In genomic region chr3:186540444-186541226, GRCh38 we compare ENCODE assay signal across 8 cellular contexts. TPM values are rescaled to one million over a fixed set of nuclear protein-coding genes. Genes with fewer than 3 reads are reported as not detected.
DNase-seq lines count a peak whose midpoint lies in the region; ATAC-seq and TF ChIP-seq lines count a peak whose summit lies in the region.

No MANE protein-coding gene starts in this region.

- H3K4me3 Mint-ChIP-seq in endodermal cell, result no peak overlapping the region

- peaks cover 37% of the 10 kb centered on the region for H3K4me1 ChIP-seq in BE2C
- H3K4me1 ChIP-seq in endodermal cell (ENCODE audit: control insufficient read depth, insufficient read depth, low read length), result peaks cover 2% of the 10 kb centered on the region
- H3K4me1 ChIP-seq in mucosa of descending colon (ENCODE audit: low read depth), result no peaks in the 10 kb centered on the region

- H3K4me3 ChIP-seq in BE2C (ENCODE audit: low read depth, low read length) (peak overlapping the region; percentile 32), endodermal cell (ENCODE audit: low read length) (no peak overlapping the region), mucosa of descending colon (no peak overlapping the region)

- intact Hi-C loops in mucosa of descending colon (cut with DNase I, micrococcal nuclease), result loop anchor here (5.0 to 10.0 kb wide), 4 partner anchors 278 to 558 kb away; no protein-coding TSS in a partner anchor

- H3K27ac Mint-ChIP-seq in endodermal cell, result no peak overlapping the region

- H3K9me3 ChIP-seq in BE2C, result no peaks in the 10 kb centered on the region
- no peaks in the 10 kb centered on the region for H3K9me3 ChIP-seq in endodermal cell (ENCODE audit: control insufficient read depth, low read length)
- no peaks in the 10 kb centered on the region for H3K9me3 ChIP-seq in mucosa of descending colon

- WGBS in endodermal cell (ENCODE audit: insufficient coverage in 1 of 2, insufficient read length in 1 of 2), 2 experiments, result 5 to 13% methylated on average over 8 of the region's 9 CpGs

- peaks cover 2% of the 10 kb centered on the region; the same call in 1 of the 2 replicates for H3K36me3 ChIP-seq in BE2C
- H3K36me3 ChIP-seq in endodermal cell (ENCODE audit: control insufficient read depth, insufficient read depth, low read length), result no peaks in the 10 kb centered on the region
- H3K36me3 ChIP-seq in mucosa of descending colon (ENCODE audit: low read depth), result no peaks in the 10 kb centered on the region

- H3K27ac ChIP-seq in endodermal cell (ENCODE audit: low read depth, low read length), result no peak overlapping the region

- H3K27me3 ChIP-seq in BE2C (no peaks in the 10 kb centered on the region), endodermal cell (ENCODE audit: control insufficient read depth, insufficient read depth, low read length, poor library complexity, severe bottlenecking) (no peaks in the 10 kb centered on the region)

- ATAC-seq in GM19351 (IDR thresholded peaks at IDR 0.05; ENCODE audit: unreplicated experiment) (peak; percentile 68), mucosa of descending colon (peak; percentile 96)

- H3K36me3 Mint-ChIP-seq in endodermal cell (ENCODE audit: low read depth), result no peaks in the 10 kb centered on the region

- peaks cover 3% of the 10 kb centered on the region for H3K4me1 Mint-ChIP-seq in endodermal cell

- no peaks in the 10 kb centered on the region for H3K9me3 Mint-ChIP-seq in endodermal cell

- TF ChIP-seq CTCF in BE2C (IDR thresholded peaks at IDR 0.05; ENCODE audit: low read depth, low read length), result peak; percentile 75
- TF ChIP-seq CTCF in endodermal cell (conservative IDR thresholded peaks at IDR 0.05), result peak; percentile 90
- TF ChIP-seq CTCF in mucosa of descending colon (IDR thresholded peaks at IDR 0.05), result peak; percentile 24

- peak; percentile 75 for DNase-seq in BE2C
- peak; percentile 58 for DNase-seq in HS-5 (ENCODE audit: low read depth)
- peak; percentile 79 for DNase-seq in NOMO-1 treated with DMSO at 0.1 percent for 48 hours (lab: John Stamatoyannopoulos, UW; ENCODE audit: unreplicated experiment)
- peak; percentile 44 to 58 (median 51) for DNase-seq in activated CD8-positive, alpha-beta memory T cell treated with anti-CD3 and anti-CD28 coated beads for 48 hours (ENCODE audit: low read depth in 2 of 3, low spot score in 2 of 3)
- DNase-seq in endodermal cell, result peak; percentile 91
- peak in 2 of 3 donors; percentile 49 to 93 for DNase-seq in mucosa of descending colon
- DNase-seq in stimulated activated CD8-positive, alpha-beta memory T cell treated with anti-CD3 and anti-CD28 coated beads, Interleukin-4, amount 100 ng/mL, for 4 hours (ENCODE audit: low read depth in 2 of 2, low spot score in 1 of 2), result peak; percentile 67 to 73

- H3K9ac ChIP-seq in endodermal cell (ENCODE audit: extremely low read depth, low read length, poor library complexity, severe bottlenecking), result no peak overlapping the region

- H3K27me3 Mint-ChIP-seq in endodermal cell (ENCODE audit: insufficient read depth), result no peaks in the 10 kb centered on the region

RNA-seq across cellular contexts. Expression of gene CRYGS, which starts 3.5 kb away (rescaled TPM):
- polyA plus RNA-seq in BE2C (2012; ENCODE audit: insufficient read depth, insufficient read length, low read depth), result 16.2 TPM
- total RNA-seq in endodermal cell (1 to 10 TPM; 2.0 to 2.4 TPM), mucosa of descending colon (1 to 10 TPM; 3.2 to 3.9 (median 3.8) TPM)
- polyA plus RNA-seq in endodermal cell (2013, experiment 1 of 2), result 2.9 TPM
- polyA plus RNA-seq in endodermal cell (2013, experiment 2 of 2), result 2.7 TPM

RNA-seq across cellular contexts. Expression of gene TBCCD1, which starts 26.5 kb away (rescaled TPM):
- polyA plus RNA-seq in BE2C (2012; ENCODE audit: insufficient read depth, insufficient read length, low read depth), result 14.2 TPM
- total RNA-seq in endodermal cell, result 10 to 100 TPM; 11.9 to 14.0 TPM
- 18.8 TPM for polyA plus RNA-seq in endodermal cell (2013, experiment 1 of 2)
- polyA plus RNA-seq in endodermal cell (2013, experiment 2 of 2), result 20.2 TPM
- 10 to 100 TPM; 11.0 to 13.4 (median 12.6) TPM for total RNA-seq in mucosa of descending colon

RNA-seq across cellular contexts. Expression of gene DNAJB11, which starts 29.9 kb away (rescaled TPM):
- 156 TPM for polyA plus RNA-seq in BE2C (2012; ENCODE audit: insufficient read depth, insufficient read length, low read depth)
- total RNA-seq in endodermal cell, result 10 to 100 TPM; 59.8 to 81.5 TPM
- polyA plus RNA-seq in endodermal cell (2013, experiment 1 of 2), result 76.4 TPM
- 68.8 TPM for polyA plus RNA-seq in endodermal cell (2013, experiment 2 of 2)
- 10 to 100 TPM; 32.2 to 45.7 (median 34.0) TPM for total RNA-seq in mucosa of descending colon

Comparison
In these comparisons a context has a peak if more than half of its experiments do, and no peak if none do; other contexts are left out.
1. CTCF ChIP-seq: peak in every context shown above with its lines; median percentile 90 in endodermal cell; 75 in BE2C; 24 in mucosa of descending colon.